Comparison of ENCODE assay signal across 11 cellular contexts in the genomic region with DNA sequence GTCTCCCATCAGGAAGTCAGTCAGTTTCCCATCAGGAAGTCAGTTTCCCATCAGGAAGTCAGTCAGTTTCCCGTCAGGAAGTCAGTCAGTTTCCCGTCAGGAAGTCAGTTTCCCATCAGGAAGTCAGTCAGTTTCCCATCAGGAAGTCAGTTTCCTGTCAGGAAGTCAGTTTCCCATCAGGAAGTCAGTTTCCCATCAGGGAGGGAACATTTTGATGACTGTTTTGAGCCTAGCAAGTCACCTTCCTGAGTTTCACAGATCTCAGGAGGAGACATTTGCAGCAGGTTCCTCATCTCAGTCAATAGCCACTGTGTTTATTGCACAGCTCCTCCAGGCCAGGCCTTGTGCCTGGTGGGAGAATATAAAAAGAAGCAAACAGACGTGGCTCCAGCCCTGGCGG. TPM values are rescaled to one million over a fixed set of nuclear protein-coding genes. Genes with fewer than 3 reads are reported as not detected.
"Had no signal": no experiment of that assay in that cellular context is flagged by ENCODE, and none has a peak within 500 bp of the region (broad histone marks: within the 10 kb centered on the region; RNA-seq: fewer than 3 reads in every experiment).

No MANE protein-coding gene starts in this region.

- ATAC-seq: GM23338, HepG2, K562 had no signal

- H3K27ac ChIP-seq: HL-60 had no signal

- DNase-seq: H9, HCEC 1CT, Kasumi-1, KG1 had no signal

- FAIRE-seq: H1, H54, HepG2, K562 had no signal

- H3K4me3 ChIP-seq: GM23338, K562 had no signal

- H3K27ac Mint-ChIP-seq: GM23338, H9 had no signal

- H3K4me3 Mint-ChIP-seq: GM23338, H9 had no signal

- H3K4me2 ChIP-seq: GM23338 had no signal

RNA-seq across cellular contexts. Expression of gene DIPK1C, which starts 31.9 kb away (rescaled TPM):
- total RNA-seq: H1, H9, HepG2, HT1080 had no signal
